Comparison of ENCODE assay signal across 8 cellular contexts in genomic region chr9:70420267-70421019, GRCh38. TPM values are rescaled to one million over a fixed set of nuclear protein-coding genes. Genes with fewer than 3 reads are reported as not detected.
A peak's percentile ranks its signal among the peaks of the same experiment; 100 is the strongest.
DNase-seq lines count a peak whose midpoint lies in the region; ATAC-seq and TF ChIP-seq lines count a peak whose summit lies in the region.

No MANE protein-coding gene starts in this region.

- peaks cover 21% of the 10 kb centered on the region for H3K4me1 ChIP-seq in neuron (ENCODE audit: insufficient read depth, low read length)
- peaks cover 0 to 58% (median 37%) of the 10 kb centered on the region in 4 donors for H3K4me1 ChIP-seq in tibial artery

- no peak for TF ChIP-seq CTCF in tibial artery (IDR thresholded peaks at IDR 0.05)

- peak; percentile 14 for ATAC-seq in GM19467 (IDR thresholded peaks at IDR 0.05; ENCODE audit: unreplicated experiment)

- no peaks in the 10 kb centered on the region for H3K9me3 ChIP-seq in neuron (ENCODE audit: low read length)
- H3K9me3 ChIP-seq in tibial artery = no peaks in the 10 kb centered on the region

- in situ Hi-C loops in Caki2 (cut with HindIII; ENCODE audit: low pct_unique_long_range_greater_than_20kb, low sequenced_read_pairs) = no loop called here

- H3K4me1 Mint-ChIP-seq in activated naive CD4-positive, alpha-beta T cell treated with anti-CD3 and anti-CD28 coated beads, Interleukin-2, amount 10 ng/mL, durations not matched to agents 7 days and 5 days = peaks cover 45% of the 10 kb centered on the region

- peaks cover 10% of the 10 kb centered on the region for H3K27me3 Mint-ChIP-seq in activated naive CD4-positive, alpha-beta T cell treated with anti-CD3 and anti-CD28 coated beads, Interleukin-2, amount 10 ng/mL, durations not matched to agents 7 days and 5 days

- peak overlapping the region; percentile 100 for H3K27ac ChIP-seq in tibial artery

- peak overlapping the region; percentile 97 for H3K27ac Mint-ChIP-seq in activated naive CD4-positive, alpha-beta T cell treated with anti-CD3 and anti-CD28 coated beads, Interleukin-2, amount 10 ng/mL, durations not matched to agents 7 days and 5 days

- H3K36me3 Mint-ChIP-seq in activated naive CD4-positive, alpha-beta T cell treated with anti-CD3 and anti-CD28 coated beads, Interleukin-2, amount 10 ng/mL, durations not matched to agents 7 days and 5 days = no peaks in the 10 kb centered on the region

- H3K9me3 Mint-ChIP-seq in activated naive CD4-positive, alpha-beta T cell treated with anti-CD3 and anti-CD28 coated beads, Interleukin-2, amount 10 ng/mL, durations not matched to agents 7 days and 5 days = no peaks in the 10 kb centered on the region

- CTCF ChIA-PET in activated naive CD4-positive, alpha-beta T cell treated with anti-CD3 and anti-CD28 coated beads, Interleukin-2, amount 10 ng/mL, durations not matched to agents 7 days and 5 days (lab: Charles Lee) = interaction anchor here (0.7 to 2.0 kb wide), 4 partner anchors 65 to 182 kb away, joined by 3 to 13 read pairs (median 4); no protein-coding TSS in a partner anchor

- intact Hi-C loops in tibial artery (cut with DNase I; ENCODE audit: low total_unique reads) = loop anchor here (2.0 kb wide), 1 partner anchor 60 kb away; no protein-coding TSS in a partner anchor

- H3K36me3 ChIP-seq in neuron (ENCODE audit: insufficient read depth, low read length) (no peaks in the 10 kb centered on the region), tibial artery (no peaks in the 10 kb centered on the region)

- H3K27me3 ChIP-seq in neuron (ENCODE audit: insufficient read depth, low read length) (peaks cover 30% of the 10 kb centered on the region), tibial artery (peaks cover 0 to 2% of the 10 kb centered on the region in 2 donors)

- peak; percentile 63 for DNase-seq in Caki2 (ENCODE audit: low read depth)
- peak; percentile 75 for DNase-seq in HuH-7.5 (ENCODE audit: low spot score)
- DNase-seq in activated naive CD4-positive, alpha-beta T cell treated with anti-CD3 and anti-CD28 coated beads, Interleukin-2, amount 10 ng/mL, durations not matched to agents 7 days and 5 days = peak; percentile 69
- peak; percentile 35 for DNase-seq in germinal center (ENCODE audit: low spot score)
- DNase-seq in tibial artery = peak; percentile 98 to 99

- peak overlapping the region; percentile 89 for H3K4me3 Mint-ChIP-seq in activated naive CD4-positive, alpha-beta T cell treated with anti-CD3 and anti-CD28 coated beads, Interleukin-2, amount 10 ng/mL, durations not matched to agents 7 days and 5 days

- H2AFZ ChIP-seq in neuron (ENCODE audit: low read depth, low read length) = peak overlapping the region; percentile 88

- peak overlapping the region; percentile 57 for H3K4me3 ChIP-seq in neuron (ENCODE audit: low read length)
- H3K4me3 ChIP-seq in tibial artery = peak overlapping the region; percentile 54 to 61

TF ChIP-seq in PFSK-1, 5 proteins besides CTCF, POLR2A, EP300 and RAD21:
- TF ChIP-seq FOXP2 (optimal IDR thresholded peaks at IDR 0.05; ENCODE audit: borderline replicate concordance, extremely low read depth, extremely low read length, insufficient read depth) (no peak), TAF1 (IDR thresholded peaks at IDR 0.05; ENCODE audit: borderline replicate concordance, insufficient read depth, low read length) (0 out of 2 replicates have a peak, but pooled peaks have one; percentile 27), SIN3A (IDR thresholded peaks at IDR 0.05; ENCODE audit: borderline replicate concordance, insufficient read depth, low read length) (peak; percentile 38; the same call in 1 of the 2 replicates), POLR2AphosphoS5 (IDR thresholded peaks at IDR 0.05; ENCODE audit: low read depth, low read length) (peak; percentile 30)
- TF ChIP-seq, protein P1, sequence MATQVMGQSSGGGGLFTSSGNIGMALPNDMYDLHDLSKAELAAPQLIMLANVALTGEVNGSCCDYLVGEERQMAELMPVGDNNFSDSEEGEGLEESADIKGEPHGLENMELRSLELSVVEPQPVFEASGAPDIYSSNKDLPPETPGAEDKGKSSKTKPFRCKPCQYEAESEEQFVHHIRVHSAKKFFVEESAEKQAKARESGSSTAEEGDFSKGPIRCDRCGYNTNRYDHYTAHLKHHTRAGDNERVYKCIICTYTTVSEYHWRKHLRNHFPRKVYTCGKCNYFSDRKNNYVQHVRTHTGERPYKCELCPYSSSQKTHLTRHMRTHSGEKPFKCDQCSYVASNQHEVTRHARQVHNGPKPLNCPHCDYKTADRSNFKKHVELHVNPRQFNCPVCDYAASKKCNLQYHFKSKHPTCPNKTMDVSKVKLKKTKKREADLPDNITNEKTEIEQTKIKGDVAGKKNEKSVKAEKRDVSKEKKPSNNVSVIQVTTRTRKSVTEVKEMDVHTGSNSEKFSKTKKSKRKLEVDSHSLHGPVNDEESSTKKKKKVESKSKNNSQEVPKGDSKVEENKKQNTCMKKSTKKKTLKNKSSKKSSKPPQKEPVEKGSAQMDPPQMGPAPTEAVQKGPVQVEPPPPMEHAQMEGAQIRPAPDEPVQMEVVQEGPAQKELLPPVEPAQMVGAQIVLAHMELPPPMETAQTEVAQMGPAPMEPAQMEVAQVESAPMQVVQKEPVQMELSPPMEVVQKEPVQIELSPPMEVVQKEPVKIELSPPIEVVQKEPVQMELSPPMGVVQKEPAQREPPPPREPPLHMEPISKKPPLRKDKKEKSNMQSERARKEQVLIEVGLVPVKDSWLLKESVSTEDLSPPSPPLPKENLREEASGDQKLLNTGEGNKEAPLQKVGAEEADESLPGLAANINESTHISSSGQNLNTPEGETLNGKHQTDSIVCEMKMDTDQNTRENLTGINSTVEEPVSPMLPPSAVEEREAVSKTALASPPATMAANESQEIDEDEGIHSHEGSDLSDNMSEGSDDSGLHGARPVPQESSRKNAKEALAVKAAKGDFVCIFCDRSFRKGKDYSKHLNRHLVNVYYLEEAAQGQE (IDR thresholded peaks at IDR 0.05; ENCODE audit: insufficient read depth in 1 of 2, low read depth in 2 of 2, low read length in 2 of 2) = no peak
TF ChIP-seq in PFSK-1: peak in this region for 3.

RNA-seq across cellular contexts. Expression of gene KLF9, which starts 6.0 kb away (rescaled TPM):
- total RNA-seq in Caki2 (2014; rRNA removed; shearing (Covaris generic); ENCODE audit: low replicate concordance) = 0.35 and 1.1 TPM in 2 replicates
- polyA plus RNA-seq in PFSK-1 (2012; ENCODE audit: insufficient read length, low read depth) = 12.6 TPM

Comparison
In these comparisons a context has a peak if more than half of its experiments do, and no peak if none do; other contexts are left out.
1. Peak in every context shown above with its lines: DNase-seq, ATAC-seq, H3K4me3 ChIP-seq and H3K27ac ChIP-seq.
2. DNase-seq: peak in every context shown above with its lines; median percentile 98 in tibial artery; 75 in HuH-7.5; 69 in activated naive CD4-positive, alpha-beta T cell treated with anti-CD3 and anti-CD28 coated beads, Interleukin-2, amount 10 ng/mL, durations not matched to agents 7 days and 5 days; 63 in Caki2; 35 in germinal center.